ENCODE assay signal across 2 cellular contexts in genomic region chr5:115858396-115858795, GRCh38.
TF ChIP-seq lines count a peak whose summit lies in the region.

No MANE protein-coding gene starts in this region.

TF ChIP-seq in HepG2, 621 proteins besides CTCF, POLR2A, EP300 and RAD21:
- TF ChIP-seq NCOA2 (CRISPR knock-in tag; IDR thresholded peaks at IDR 0.05) (no peak), KDM5A (IDR thresholded peaks at IDR 0.05; ENCODE audit: borderline replicate concordance, low read length) (no peak), KLF16 (CRISPR knock-in tag; IDR thresholded peaks at IDR 0.05) (no peak), ZKSCAN5 (CRISPR knock-in tag; IDR thresholded peaks at IDR 0.05) (no peak), RFXANK (CRISPR knock-in tag; IDR thresholded peaks at IDR 0.05) (no peak), SMAD1 (CRISPR knock-in tag; IDR thresholded peaks at IDR 0.05; ENCODE audit: borderline replicate concordance, low read depth) (no peak), ZNF143 (CRISPR knock-in tag; IDR thresholded peaks at IDR 0.05) (no peak), CENPX (CRISPR knock-in tag; IDR thresholded peaks at IDR 0.05) (no peak), ATF4 (CRISPR knock-in tag; IDR thresholded peaks at IDR 0.05) (no peak), MXD4 (CRISPR knock-in tag; IDR thresholded peaks at IDR 0.05) (no peak), GATAD2A (CRISPR knock-in tag; IDR thresholded peaks at IDR 0.05) (no peak), HOXA9 (CRISPR knock-in tag; IDR thresholded peaks at IDR 0.05; ENCODE audit: borderline replicate concordance) (no peak), MLLT10 (CRISPR knock-in tag; IDR thresholded peaks at IDR 0.05) (no peak), TEF (CRISPR knock-in tag; IDR thresholded peaks at IDR 0.05) (no peak), KLF9 (CRISPR knock-in tag; IDR thresholded peaks at IDR 0.05; ENCODE audit: low read depth) (no peak), REST (IDR thresholded peaks at IDR 0.05; ENCODE audit: borderline replicate concordance in 1 of 2, low read depth in 1 of 2, low read length in 2 of 2) (no peak), ZNF83 (CRISPR knock-in tag; IDR thresholded peaks at IDR 0.05; ENCODE audit: borderline replicate concordance) (no peak), SMARCC2 (IDR thresholded peaks at IDR 0.05) (no peak)

TF ChIP-seq in SK-N-SH treated with all-trans-retinoic acid at 6 μM for 48 hours, 23 proteins besides CTCF, POLR2A, EP300 and RAD21:
- TF ChIP-seq ZNF8 (CRISPR knock-in tag; IDR thresholded peaks at IDR 0.05) (no peak), SNAI2 (CRISPR knock-in tag; IDR thresholded peaks at IDR 0.05) (no peak), ZFP3 (CRISPR knock-in tag; IDR thresholded peaks at IDR 0.05) (no peak), CREB5 (CRISPR knock-in tag; IDR thresholded peaks at IDR 0.05; ENCODE audit: low read depth) (no peak), TSHZ2 (CRISPR knock-in tag; IDR thresholded peaks at IDR 0.05) (no peak), RARB (CRISPR knock-in tag; IDR thresholded peaks at IDR 0.05) (no peak), ARNTL (CRISPR knock-in tag; IDR thresholded peaks at IDR 0.05; ENCODE audit: borderline replicate concordance, low read depth) (no peak)
